In genomic region chr2:44283116-44283666, GRCh38 we compare ENCODE assay signal across 27 cellular contexts. TPM values are rescaled to one million over a fixed set of nuclear protein-coding genes. Genes with fewer than 3 reads are reported as not detected.
A peak's percentile ranks its signal among the peaks of the same experiment; 100 is the strongest.
DNase-seq lines count a peak whose midpoint lies in the region; ATAC-seq, FAIRE-seq and TF ChIP-seq lines count a peak whose summit lies in the region.
"Had no signal": no experiment of that assay in that cellular context is flagged by ENCODE, and none has a peak within 500 bp of the region (broad histone marks: within the 10 kb centered on the region; RNA-seq: fewer than 3 reads in every experiment).

No MANE protein-coding gene starts in this region.

- no peaks in the 10 kb centered on the region for H3K9me2 ChIP-seq in hepatocyte (replicated peaks; ENCODE audit: insufficient read depth)

- no peaks in the 10 kb centered on the region for H3K27me3 ChIP-seq in body of pancreas
- H3K27me3 ChIP-seq in pancreas, result no peaks in the 10 kb centered on the region
- H3K27me3 ChIP-seq in hepatocyte, result no peaks in the 10 kb centered on the region
- H3K27me3 ChIP-seq: BE2C; BLaER1 treated with 17β-estradiol and CSF1 and Interleukin-3, amounts not matched to agents 10 nM and 100 nM had no signal

- no peak overlapping the region for H2AFZ ChIP-seq in hepatocyte
- H2AFZ ChIP-seq: GM23248 had no signal

- H3K27ac ChIP-seq in A549 (peak overlapping the region; percentile 24 to 40; a peak in 4 of 6 replicates), body of pancreas (peak overlapping the region in 2 of 4 donors; percentile 15 to 44), kidney (ENCODE audit: low read depth in 2 of 2, low read length in 2 of 2) (peak overlapping the region in 1 of 2 donors; percentile 49), pancreas (peak overlapping the region in 2 of 4 donors; percentile 31 to 55), hepatocyte (no peak overlapping the region)
- H3K27ac ChIP-seq: 22Rv1; BLaER1 treated with 17β-estradiol and CSF1 and Interleukin-3, amounts not matched to agents 10 nM and 100 nM; GM23248 had no signal

- no peaks in the 10 kb centered on the region for H4K20me1 ChIP-seq in hepatocyte (ENCODE audit: insufficient read depth, poor library complexity, severe bottlenecking)
- H4K20me1 ChIP-seq: BLaER1 treated with 17β-estradiol and CSF1 and Interleukin-3, amounts not matched to agents 10 nM and 100 nM had no signal

- H3K79me2 ChIP-seq in hepatocyte, result no peaks in the 10 kb centered on the region

- no peaks in the 10 kb centered on the region for H3K36me3 ChIP-seq in body of pancreas (replicated peaks in 1 of 2; ENCODE audit: insufficient read depth in 1 of 2, low read depth in 2 of 2)
- H3K36me3 ChIP-seq in kidney (ENCODE audit: control insufficient read depth in 1 of 2, insufficient read depth in 2 of 2, low read length in 2 of 2), result peaks cover 0 to 24% of the 10 kb centered on the region in 2 donors
- no peaks in the 10 kb centered on the region for H3K36me3 ChIP-seq in pancreas
- H3K36me3 ChIP-seq in hepatocyte (replicated peaks; ENCODE audit: insufficient read depth, low read depth), result no peaks in the 10 kb centered on the region
- H3K36me3 ChIP-seq: BE2C; BLaER1 treated with 17β-estradiol and CSF1 and Interleukin-3, amounts not matched to agents 10 nM and 100 nM had no signal

- H3K9me3 ChIP-seq in A549 (no peaks in the 10 kb centered on the region), body of pancreas (no peaks in the 10 kb centered on the region), kidney (ENCODE audit: control insufficient read depth in 1 of 2, low read length in 2 of 2) (no peaks in the 10 kb centered on the region), pancreas (no peaks in the 10 kb centered on the region), hepatocyte (ENCODE audit: low read depth) (no peaks in the 10 kb centered on the region)
- H3K9me3 ChIP-seq: BE2C; BLaER1 treated with 17β-estradiol and CSF1 and Interleukin-3, amounts not matched to agents 10 nM and 100 nM had no signal

- H3K4me2 ChIP-seq in A549 (no peak overlapping the region), hepatocyte (no peak overlapping the region)
- H3K4me2 ChIP-seq: BLaER1 treated with 17β-estradiol and CSF1 and Interleukin-3, amounts not matched to agents 10 nM and 100 nM had no signal

- ATAC-seq in A549, result no peak
- ATAC-seq in body of pancreas, result peak; percentile 23
- peak in 3 of 4 donors; percentile 22 to 48 (median 47) for ATAC-seq in pancreas
- ATAC-seq: HCT116 had no signal

- TF ChIP-seq CTCF in A549 (IDR thresholded peaks at IDR 0.05) (no peak), body of pancreas (IDR thresholded peaks at IDR 0.05) (no peak), kidney (IDR thresholded peaks at IDR 0.05; ENCODE audit: borderline replicate concordance, extremely low read depth, insufficient read depth) (no peak), pancreas (IDR thresholded peaks at IDR 0.05) (no peak), hepatocyte (IDR thresholded peaks at IDR 0.05; ENCODE audit: poor library complexity) (no peak)

- FAIRE-seq in A549 (lab: Jason Lieb, UNC) (no peak), kidney (lab: Jason Lieb, UNC) (peak; percentile 46), pancreas (lab: Jason Lieb, UNC) (no peak)
- FAIRE-seq: A204.1, D721Med, GM19239 had no signal

- 88% methylated on average over 1 of the region's 1 CpG for WGBS in A549 (ENCODE audit: missing lambda C conversion rate)
- 10 to 30% methylated on average over 1 of the region's 1 CpG for WGBS in body of pancreas, 2 donors
- WGBS in pancreas, 2 donors, result 16 to 49% methylated on average over 1 of the region's 1 CpG
- WGBS in hepatocyte (ENCODE audit: low lambda C conversion rate, missing lambda C conversion rate), result 90% methylated on average over 1 of the region's 1 CpG

- H3K4me3 ChIP-seq in A549 (no peak overlapping the region), body of pancreas (no peak overlapping the region), kidney (ENCODE audit: low read length in 2 of 2) (no peak overlapping the region), pancreas (no peak overlapping the region), hepatocyte (no peak overlapping the region)
- H3K4me3 ChIP-seq: BLaER1 treated with 17β-estradiol and CSF1 and Interleukin-3, amounts not matched to agents 10 nM and 100 nM; GM23248 had no signal

- no peak overlapping the region for H3K9ac ChIP-seq in kidney (ENCODE audit: low read length in 2 of 2)
- H3K9ac ChIP-seq: BLaER1 treated with 17β-estradiol and CSF1 and Interleukin-3, amounts not matched to agents 10 nM and 100 nM; GM23248 had no signal

- intact Hi-C loops in body of pancreas (cut with DNase I) (no loop called here), kidney (cut with DNase I) (no loop called here), pancreas (cut with DNase I) (no loop called here), posterior vena cava (cut with DNase I) (no loop called here)

- POLR2A ChIA-PET in A549 (lab: Yijun Ruan, JAX), result no interaction called here

- CTCF ChIA-PET in A549 (lab: Yijun Ruan, JAX), result interaction anchor here (1.0 to 15.7 kb wide), 3 partner anchors 9 to 40 kb away, joined by 3 to 548 read pairs (median 12); no protein-coding TSS in a partner anchor

- TF ChIP-seq RAD21 in A549 (conservative IDR thresholded peaks at IDR 0.05 in 1 of 2, IDR thresholded peaks at IDR 0.05 in 1 of 2), result no peak

- DNase-seq in A549 (ENCODE audit: low read depth in 1 of 2, low spot score in 1 of 2) (no peak), body of pancreas (no peak), kidney (no peak), pancreas (no peak), GM03348 (ENCODE audit: low spot score) (no peak), posterior vena cava (ENCODE audit: low spot score) (no peak), DMS79 (lab: John Stamatoyannopoulos, UW) (no peak), hepatocyte (ENCODE audit: low spot score) (no peak)
- DNase-seq: ACHN; AML-193; BE2C; CD4-positive, alpha-beta T cell; CD8-positive, alpha-beta memory T cell; DMS 273 treated with DMSO at 0.1 percent for 48 hours; DMS79 treated with DMSO at 0.1 percent for 48 hours; GF-D8; GM23248; H9 had no signal

- H3K4me1 ChIP-seq in A549 (peaks cover 38% of the 10 kb centered on the region), body of pancreas (peaks cover 32% of the 10 kb centered on the region), kidney (ENCODE audit: control insufficient read depth in 1 of 2, insufficient read depth in 1 of 2, low read depth in 1 of 2, low read length in 2 of 2) (peaks cover 12 to 47% of the 10 kb centered on the region in 2 donors), pancreas (peaks cover 7 to 26% (median 10%) of the 10 kb centered on the region in 3 donors), hepatocyte (ENCODE audit: insufficient read depth) (no peaks in the 10 kb centered on the region)
- H3K4me1 ChIP-seq: BE2C had no signal

- no peak for TF ChIP-seq EP300 in A549 (IDR thresholded peaks at IDR 0.05)

- no peak for TF ChIP-seq POLR2A in A549 (IDR thresholded peaks at IDR 0.05; ENCODE audit: low read length)
- no peak for TF ChIP-seq POLR2A in body of pancreas (IDR thresholded peaks at IDR 0.05)

TF ChIP-seq in A549, 52 proteins besides CTCF, POLR2A, EP300 and RAD21:
- TF ChIP-seq HDAC2 (IDR thresholded peaks at IDR 0.05) (peak; percentile 78; the same call in 1 of the 2 replicates), JUN (IDR thresholded peaks at IDR 0.05) (no peak)

RNA-seq across cellular contexts. Expression of gene SLC3A1, which starts 7.9 kb away (rescaled TPM):
- polyA plus RNA-seq in A549 (2011; rRNA removed), result 7.1 and 7.2 TPM in 2 replicates
- 2.1 TPM in 2 replicates for polyA plus RNA-seq in A549 (2012; cell fraction: cytosol; rRNA removed)
- polyA plus RNA-seq in A549 (2012; cell fraction: nucleus; rRNA removed), result 0.68 and 1.3 TPM in 2 replicates
- polyA plus RNA-seq in A549 (2017; fragmentation: RNase III; extraction: RNeasy Plus Mini Kit Qiagen cat#74134 plus additional on column Dnase treatment), result 1.1 to 1.4 TPM (median 1.2 TPM) in 3 replicates
- polyA minus RNA-seq in A549 (2011; rRNA and poly(A)+ RNA removed), result 2.6 and 3.0 TPM in 2 replicates
- 100 to 1,000 TPM in 1 of 2 donors, 10 to 100 TPM in 1; 91.6 to 128 TPM for total RNA-seq in body of pancreas
- 241 TPM for total RNA-seq in kidney
- polyA plus RNA-seq in kidney (ENCODE audit: insufficient read depth, low read depth, low replicate concordance), result 435 TPM
- 100 to 1,000 TPM in 1 of 6 donors, 10 to 100 TPM in 5; 50.5 to 112 (median 80.1) TPM for total RNA-seq in pancreas
- polyA plus RNA-seq in pancreas, result 100 to 1,000 TPM in 1 of 2 donors, 10 to 100 TPM in 1; 46.7 to 143 TPM
- total RNA-seq in posterior vena cava, result under 1 TPM in 1 of 2 donors, not detected in 1; 0.37 TPM
- total RNA-seq in hepatocyte, result 32.1 and 45.2 TPM in 2 replicates
- polyA plus RNA-seq in hepatocyte, result 10.5 and 20.1 TPM in 2 replicates
- total RNA-seq: Daoy, G401, GM23248 had no signal
- polyA plus RNA-seq: CD14-positive monocyte had no signal

Comparison
In these comparisons a context has a peak if more than half of its experiments do, and no peak if none do; other contexts are left out.
1. ATAC-seq: peak in body of pancreas (single experiment) and pancreas (3 of 4); none in A549 (0 of 2).
2. RNA of gene SLC3A1, which starts 7.9 kb away (total RNA-seq): 241 TPM in kidney (single experiment), 91.6 to 128 TPM in body of pancreas, 50.5 to 112 TPM in pancreas and 32.1 to 45.2 TPM in hepatocyte; 0.37 TPM in posterior vena cava; every median in the first group is over 10 times any median in the second.